2 cellular contexts compared by ENCODE assay signal in the genomic region with DNA sequence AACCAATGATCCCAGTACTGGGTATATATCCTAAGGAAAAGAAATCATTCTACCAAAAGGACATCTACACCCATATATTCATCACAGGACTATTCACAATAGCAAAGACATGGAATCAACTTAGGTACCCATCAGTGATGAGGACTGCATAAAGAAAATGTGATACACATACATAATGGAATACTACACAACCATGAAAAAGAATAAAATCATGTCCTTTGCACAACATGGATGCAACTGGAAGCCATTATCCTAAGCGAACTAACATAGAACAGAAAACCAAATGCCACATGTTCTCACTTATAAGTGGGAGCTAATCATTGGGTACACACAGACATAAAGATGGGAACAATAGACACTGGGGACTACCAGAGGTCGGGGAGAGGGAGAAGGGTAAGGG.
TF ChIP-seq lines count a peak whose summit lies in the region.

No MANE protein-coding gene starts in this region.

TF ChIP-seq in HEK293, 187 proteins besides CTCF, POLR2A, EP300 and RAD21 (continued from another document):
- TF ChIP-seq, protein P1, sequence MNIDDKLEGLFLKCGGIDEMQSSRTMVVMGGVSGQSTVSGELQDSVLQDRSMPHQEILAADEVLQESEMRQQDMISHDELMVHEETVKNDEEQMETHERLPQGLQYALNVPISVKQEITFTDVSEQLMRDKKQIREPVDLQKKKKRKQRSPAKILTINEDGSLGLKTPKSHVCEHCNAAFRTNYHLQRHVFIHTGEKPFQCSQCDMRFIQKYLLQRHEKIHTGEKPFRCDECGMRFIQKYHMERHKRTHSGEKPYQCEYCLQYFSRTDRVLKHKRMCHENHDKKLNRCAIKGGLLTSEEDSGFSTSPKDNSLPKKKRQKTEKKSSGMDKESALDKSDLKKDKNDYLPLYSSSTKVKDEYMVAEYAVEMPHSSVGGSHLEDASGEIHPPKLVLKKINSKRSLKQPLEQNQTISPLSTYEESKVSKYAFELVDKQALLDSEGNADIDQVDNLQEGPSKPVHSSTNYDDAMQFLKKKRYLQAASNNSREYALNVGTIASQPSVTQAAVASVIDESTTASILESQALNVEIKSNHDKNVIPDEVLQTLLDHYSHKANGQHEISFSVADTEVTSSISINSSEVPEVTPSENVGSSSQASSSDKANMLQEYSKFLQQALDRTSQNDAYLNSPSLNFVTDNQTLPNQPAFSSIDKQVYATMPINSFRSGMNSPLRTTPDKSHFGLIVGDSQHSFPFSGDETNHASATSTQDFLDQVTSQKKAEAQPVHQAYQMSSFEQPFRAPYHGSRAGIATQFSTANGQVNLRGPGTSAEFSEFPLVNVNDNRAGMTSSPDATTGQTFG (tag by site-specific recombination; IDR thresholded peaks at IDR 0.05; ENCODE audit: borderline replicate concordance): no peak
- TF ChIP-seq ZNF626 (tag by site-specific recombination; IDR thresholded peaks at IDR 0.05) (no peak), ZNF549 (tag by site-specific recombination; IDR thresholded peaks at IDR 0.05) (no peak)

TF ChIP-seq in K562, 482 proteins besides CTCF, POLR2A, EP300 and RAD21 (continued from another document):
- TF ChIP-seq CEBPZ (IDR thresholded peaks at IDR 0.05; ENCODE audit: borderline replicate concordance, low read depth, low read length): no peak
- no peak for TF ChIP-seq ZNF41 (CRISPR knock-in tag; conservative IDR thresholded peaks at IDR 0.05)
- no peak for TF ChIP-seq SMAD1 (IDR thresholded peaks at IDR 0.05; ENCODE audit: low read depth, low read length, partially characterized antibody)
- no peak for TF ChIP-seq POLR2B (IDR thresholded peaks at IDR 0.05; ENCODE audit: low read depth, partially characterized antibody)
- TF ChIP-seq JUND (IDR thresholded peaks at IDR 0.05; ENCODE audit: borderline replicate concordance, low read depth, low read length): no peak
- no peak for TF ChIP-seq JUND (tag; IDR thresholded peaks at IDR 0.05; ENCODE audit: borderline replicate concordance, low read depth, low read length)
- peak; percentile 31 for TF ChIP-seq RBM25 (IDR thresholded peaks at IDR 0.05; ENCODE audit: low read depth, low read length, severe bottlenecking)
- no peak for TF ChIP-seq KAT2B (IDR thresholded peaks at IDR 0.05; ENCODE audit: low read depth, low read length)
- TF ChIP-seq CREB1 (IDR thresholded peaks at IDR 0.05): no peak
- TF ChIP-seq CREB1 (CRISPR knock-in tag; IDR thresholded peaks at IDR 0.05): no peak
- TF ChIP-seq OTX1 (CRISPR knock-in tag; IDR thresholded peaks at IDR 0.05): no peak
TF ChIP-seq in K562: peak in this region for 2.
